17 cellular contexts compared by ENCODE assay signal in the genomic region with DNA sequence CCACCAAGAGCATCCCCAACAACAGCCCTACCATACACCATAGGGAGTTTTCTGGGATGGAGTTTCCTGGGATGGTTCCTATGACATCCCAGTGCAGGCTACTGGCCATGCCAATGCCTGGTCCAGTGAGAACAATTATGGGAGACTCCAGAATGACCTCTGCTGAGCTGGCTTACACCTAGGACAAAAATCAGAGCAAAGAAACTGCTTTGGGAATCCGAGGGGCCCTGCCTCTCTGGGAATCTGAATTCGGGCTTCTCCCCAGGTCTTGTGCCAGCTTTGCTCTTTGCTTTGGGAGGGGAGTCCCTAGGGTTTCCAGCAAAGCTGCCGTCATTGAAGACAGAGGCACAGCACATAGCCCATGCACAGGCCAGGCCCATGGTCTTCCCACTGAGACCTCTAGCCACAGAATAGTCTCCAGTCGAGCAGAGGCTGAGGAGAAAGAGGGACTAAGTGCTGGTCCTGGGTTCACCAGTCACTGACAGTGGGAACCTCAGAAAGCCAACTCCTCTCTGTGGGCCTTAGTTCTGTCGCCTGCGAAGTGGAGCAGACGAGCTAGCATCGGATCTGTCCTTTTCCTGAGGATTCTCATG. TPM values are rescaled to one million over a fixed set of nuclear protein-coding genes. Genes with fewer than 3 reads are reported as not detected.
DNase-seq lines count a peak whose midpoint lies in the region; ATAC-seq and TF ChIP-seq lines count a peak whose summit lies in the region.
"Had no signal": no experiment of that assay in that cellular context is flagged by ENCODE, and none has a peak within 500 bp of the region (broad histone marks: within the 10 kb centered on the region; RNA-seq: fewer than 3 reads in every experiment).

No MANE protein-coding gene starts in this region.

- H2BK120ac ChIP-seq in neuronal stem cell (ENCODE audit: low read depth, low read length), result no peak overlapping the region

- H3K4me3 ChIP-seq in coronary artery, result no peak overlapping the region
- H3K4me3 ChIP-seq in neuronal stem cell (ENCODE audit: low read length in 2 of 2), result no peak overlapping the region
- H3K4me3 ChIP-seq in aorta (ENCODE audit: low read length in 2 of 2), result no peak overlapping the region
- no peak overlapping the region for H3K4me3 ChIP-seq in effector memory CD4-positive, alpha-beta T cell (ENCODE audit: insufficient read depth, low read depth, low read length, poor library complexity, severe bottlenecking)
- H3K4me3 ChIP-seq: HAP-1 had no signal

- H3K4me1 ChIP-seq in neuronal stem cell (ENCODE audit: control insufficient read depth in 2 of 2, insufficient read depth in 1 of 2, low read depth in 1 of 2, low read length in 2 of 2) (peaks cover 0 to 7% of the 10 kb centered on the region in 2 donors), aorta (ENCODE audit: control insufficient read depth in 1 of 2, insufficient read depth in 2 of 2, low read length in 2 of 2) (peaks cover 0 to 4% of the 10 kb centered on the region in 2 donors)
- peaks cover 29% of the 10 kb centered on the region for H3K4me1 ChIP-seq in effector memory CD4-positive, alpha-beta T cell (ENCODE audit: control insufficient read depth, insufficient read depth, low read length, poor library complexity, severe bottlenecking)
- H3K4me1 ChIP-seq: HAP-1 had no signal

- no peak overlapping the region for H3K9ac ChIP-seq in neuronal stem cell (ENCODE audit: low read depth, low read length, poor library complexity)

- H2AK5ac ChIP-seq in neuronal stem cell (ENCODE audit: low read depth, low read length), result no peak overlapping the region

- H4K8ac ChIP-seq in neuronal stem cell (ENCODE audit: low read depth, low read length), result no peak overlapping the region

- H3K4ac ChIP-seq in neuronal stem cell (ENCODE audit: low read length), result no peak overlapping the region

- no peak overlapping the region for H2BK15ac ChIP-seq in neuronal stem cell (ENCODE audit: low read length)

- peak; percentile 45 for DNase-seq in activated effector memory CD4-positive, alpha-beta T cell treated with anti-CD3 and anti-CD28 coated beads, Interleukin-2, amount 50 U/mL, for 16 hours
- no peak for DNase-seq in activated effector memory CD4-positive, alpha-beta T cell treated with Interleukin-2 at 50 U/mL for 16 hours
- DNase-seq in coronary artery (ENCODE audit: low spot score), result peak; percentile 53
- DNase-seq in neuronal stem cell (ENCODE audit: low spot score), result no peak
- DNase-seq in aorta, result no peak
- no peak for DNase-seq in effector memory CD4-positive, alpha-beta T cell
- no peak for DNase-seq in A172 (ENCODE audit: low spot score)
- DNase-seq: 8988T; ACHN; CD8-positive, alpha-beta T cell; COR-L47; DND-41; GDM1; GOT3; HFFc6 had no signal

- H3K4me2 ChIP-seq in neuronal stem cell (ENCODE audit: insufficient read depth, low read length, poor library complexity, severe bottlenecking), result no peak overlapping the region

- intact Hi-C loops in aorta (cut with DNase I), result loop anchor here (5.0 to 10.0 kb wide), 2 partner anchors 345 to 472 kb away; no protein-coding TSS in a partner anchor

- H3K14ac ChIP-seq in neuronal stem cell (ENCODE audit: low read length), result no peak overlapping the region

- H3K36me3 ChIP-seq in neuronal stem cell (replicated peaks in 1 of 2; ENCODE audit: control insufficient read depth in 2 of 2, insufficient read depth in 2 of 2, low read length in 2 of 2) (no peaks in the 10 kb centered on the region), aorta (ENCODE audit: control insufficient read depth in 1 of 2, insufficient read depth in 2 of 2, low read length in 1 of 2) (no peaks in the 10 kb centered on the region)
- H3K36me3 ChIP-seq in effector memory CD4-positive, alpha-beta T cell (ENCODE audit: control insufficient read depth, insufficient read depth, low read length), result no peaks in the 10 kb centered on the region
- H3K36me3 ChIP-seq: HAP-1 had no signal

- no peak for TF ChIP-seq CTCF in coronary artery (IDR thresholded peaks at IDR 0.05)

- H2AFZ ChIP-seq in neuronal stem cell (ENCODE audit: low read length), result no peak overlapping the region

- H3K27me3 ChIP-seq in neuronal stem cell (ENCODE audit: control insufficient read depth in 3 of 3, insufficient read depth in 3 of 3, low read depth in 1 of 3, low read length in 3 of 3) (peaks cover 0 to 52% (median 0%) of the 10 kb centered on the region in 3 experiments), aorta (ENCODE audit: control insufficient read depth in 1 of 2, insufficient read depth in 2 of 2, low read length in 1 of 2) (no peaks in the 10 kb centered on the region)
- H3K27me3 ChIP-seq in effector memory CD4-positive, alpha-beta T cell (replicated peaks; ENCODE audit: control insufficient read depth, insufficient read depth, low read length, poor library complexity, severe bottlenecking), result no peaks in the 10 kb centered on the region

- no peak overlapping the region for H4K91ac ChIP-seq in neuronal stem cell (ENCODE audit: low read depth, low read length, poor library complexity)

- H3K23ac ChIP-seq in neuronal stem cell (ENCODE audit: low read depth, low read length, poor library complexity), result no peak overlapping the region

- no peaks in the 10 kb centered on the region for H3K79me1 ChIP-seq in neuronal stem cell (ENCODE audit: low read depth, low read length)

- WGBS in neuronal stem cell (ENCODE audit: extremely low coverage in 2 of 2, insufficient read length in 2 of 2, insufficient replicate concordance in 1 of 2), 2 donors, result no CpG with 5 or more reads among the region's 8 CpGs
- 94 to 96% methylated on average over 8 of the region's 8 CpGs for WGBS in aorta, 2 donors

- no peak overlapping the region for H2BK12ac ChIP-seq in neuronal stem cell (ENCODE audit: low read length)

- peak overlapping the region; percentile 6 for H3K18ac ChIP-seq in neuronal stem cell (ENCODE audit: low read length)

- no peaks in the 10 kb centered on the region for H3K9me3 ChIP-seq in neuronal stem cell (replicated peaks in 1 of 2; ENCODE audit: control insufficient read depth in 2 of 2, insufficient read depth in 1 of 2, low read depth in 1 of 2, low read length in 2 of 2)
- no peaks in the 10 kb centered on the region for H3K9me3 ChIP-seq in aorta (ENCODE audit: control insufficient read depth, low read length)
- H3K9me3 ChIP-seq in effector memory CD4-positive, alpha-beta T cell (ENCODE audit: control insufficient read depth, low read length), result no peaks in the 10 kb centered on the region
- H3K9me3 ChIP-seq: HAP-1 had no signal

- H2BK5ac ChIP-seq in neuronal stem cell (ENCODE audit: low read length), result no peak overlapping the region

- H3K27ac ChIP-seq in coronary artery (no peak overlapping the region), neuronal stem cell (replicated peaks; ENCODE audit: low read length) (no peak overlapping the region), aorta (ENCODE audit: low read depth in 1 of 2, low read length in 2 of 2) (peak overlapping the region; percentile 18 to 34)
- no peak overlapping the region for H3K27ac ChIP-seq in effector memory CD4-positive, alpha-beta T cell (ENCODE audit: insufficient read depth, low read length, poor library complexity, severe bottlenecking)

- no peak for ATAC-seq in aorta (ENCODE audit: low FRiP score)
- no peak for ATAC-seq in GM18870 (IDR thresholded peaks at IDR 0.05; ENCODE audit: unreplicated experiment)
- ATAC-seq: CD8-positive, alpha-beta T cell had no signal

RNA-seq across cellular contexts. Expression of a gene that starts 11.4 kb away (rescaled TPM):
- polyA plus RNA-seq in neuronal stem cell (2013, experiment 1 of 2), result 20.2 TPM
- polyA plus RNA-seq in neuronal stem cell (2013, experiment 2 of 2), result 18.1 TPM
- 100 to 1,000 TPM; 105 to 213 TPM for total RNA-seq in aorta
- 10 to 100 TPM; 56.1 to 83.8 TPM for polyA plus RNA-seq in aorta
- total RNA-seq in A172 (2014; rRNA removed; shearing (Covaris generic)), result 87.4 and 182 TPM in 2 replicates

Comparison
In these comparisons a context has a peak if more than half of its experiments do, and no peak if none do; other contexts are left out.
1. DNase-seq: peak in activated effector memory CD4-positive, alpha-beta T cell treated with anti-CD3 and anti-CD28 coated beads, Interleukin-2, amount 50 U/mL, for 16 hours (single experiment) and coronary artery (single experiment); none in activated effector memory CD4-positive, alpha-beta T cell treated with Interleukin-2 at 50 U/mL for 16 hours (single experiment), neuronal stem cell (single experiment), aorta (0 of 2), effector memory CD4-positive, alpha-beta T cell (0 of 3) and A172 (single experiment).
2. H3K27ac ChIP-seq: peak in aorta (2 of 2); none in coronary artery (0 of 2), neuronal stem cell (single experiment) and effector memory CD4-positive, alpha-beta T cell (single experiment).